In genomic region chrX:100494974-100495373, GRCh38 we compare ENCODE assay signal across 22 cellular contexts.
"Had no signal": no experiment of that assay in that cellular context is flagged by ENCODE, and none has a peak within 500 bp of the region (broad histone marks: within the 10 kb centered on the region; RNA-seq: fewer than 3 reads in every experiment).

No MANE protein-coding gene starts in this region.

- H3K27me3 ChIP-seq: esophagus squamous epithelium, neural progenitor cell, ovary, upper lobe of right lung, vagina had no signal

- H3K27me3 Mint-ChIP-seq: stimulated activated naive CD8-positive, alpha-beta T cell treated with anti-CD3 and anti-CD28 coated beads, Interleukin-15, amount 100 ng/mL, for 72 hours had no signal

- H3K36me3 ChIP-seq: esophagus squamous epithelium, neural progenitor cell, ovary, upper lobe of right lung, vagina had no signal

- H3K36me3 Mint-ChIP-seq: natural killer cell treated with Interleukin-12 subunit alpha and Interleukin-12 subunit beta and Interleukin-15 and Interleukin-18, amount 100 ng/mL, for 72 hours; neural progenitor cell; stimulated activated naive B cell treated with anti-CD40 and anti-IgM and Interleukin-4, amounts not matched to agents 10 μg/mL and 1 μg/mL and 100 μg/mL, for 72 hours had no signal

- H3K27ac ChIP-seq: epithelial cell of prostate, neural progenitor cell, ovary, upper lobe of right lung, vagina had no signal

- H3K4me3 Mint-ChIP-seq: natural killer cell treated with Interleukin-12 subunit alpha and Interleukin-12 subunit beta and Interleukin-15 and Interleukin-18, amount 100 ng/mL, for 72 hours; neural progenitor cell; stimulated activated naive B cell treated with anti-CD40 and anti-IgM and Interleukin-4, amounts not matched to agents 10 μg/mL and 1 μg/mL and 100 μg/mL, for 72 hours; stimulated activated naive CD8-positive, alpha-beta T cell treated with anti-CD3 and anti-CD28 coated beads, Interleukin-15, amount 100 ng/mL, for 72 hours had no signal

- H3K4me1 ChIP-seq: esophagus squamous epithelium, upper lobe of right lung, vagina had no signal

- H3K27ac Mint-ChIP-seq: natural killer cell treated with Interleukin-12 subunit alpha and Interleukin-12 subunit beta and Interleukin-15 and Interleukin-18, amount 100 ng/mL, for 72 hours; neural progenitor cell; stimulated activated naive B cell treated with anti-CD40 and anti-IgM and Interleukin-4, amounts not matched to agents 10 μg/mL and 1 μg/mL and 100 μg/mL, for 72 hours; stimulated activated naive CD8-positive, alpha-beta T cell treated with anti-CD3 and anti-CD28 coated beads, Interleukin-15, amount 100 ng/mL, for 72 hours had no signal

- H3K9ac ChIP-seq: neural progenitor cell had no signal

- H3K4me2 ChIP-seq: neural progenitor cell had no signal

- DNase-seq: caudate nucleus; cortex of kidney; effector memory CD4-positive, alpha-beta T cell; esophagus squamous epithelium; foreskin fibroblast; hypothalamus; kidney glomerular epithelial cell; nucleus accumbens; ovary; right cardiac atrium; stimulated activated CD4-positive, alpha-beta T cell treated with anti-CD3 and anti-CD28 coated beads, Interleukin-15, amount 100 ng/mL, for 24 hours; stimulated activated CD4-positive, alpha-beta T cell treated with anti-CD3 and anti-CD28 coated beads, Interleukin-1b, Interleukin-23, amount 100 ng/mL, for 48 hours; stimulated activated CD4-positive, alpha-beta T cell treated with anti-CD3 and anti-CD28 coated beads, Interleukin-4, amount 100 ng/mL, for 24 hours; stimulated activated naive B cell treated with anti-CD40 and anti-IgM and Interleukin-4, amounts not matched to agents 10 μg/mL and 1 μg/mL and 100 μg/mL, for 72 hours; stimulated activated naive CD8-positive, alpha-beta T cell treated with anti-CD3 and anti-CD28 coated beads, Interleukin-15, amount 100 ng/mL, for 72 hours; substantia nigra; upper lobe of right lung had no signal

- H3K9me3 ChIP-seq: ovary, upper lobe of right lung, vagina had no signal

- H3K9me3 Mint-ChIP-seq: stimulated activated naive CD8-positive, alpha-beta T cell treated with anti-CD3 and anti-CD28 coated beads, Interleukin-15, amount 100 ng/mL, for 72 hours had no signal

- ATAC-seq: left lobe of liver; natural killer cell treated with Interleukin-12 subunit alpha and Interleukin-12 subunit beta and Interleukin-15 and Interleukin-18, amount 100 ng/mL, for 72 hours; right cardiac atrium; stimulated activated naive B cell treated with anti-CD40 and anti-IgM and Interleukin-4, amounts not matched to agents 10 μg/mL and 1 μg/mL and 100 μg/mL, for 72 hours; stimulated activated naive CD8-positive, alpha-beta T cell treated with anti-CD3 and anti-CD28 coated beads, Interleukin-15, amount 100 ng/mL, for 72 hours; upper lobe of right lung had no signal

- H3K4me3 ChIP-seq: esophagus squamous epithelium, neural progenitor cell, ovary, upper lobe of right lung, vagina had no signal

- H2AFZ ChIP-seq: neural progenitor cell had no signal

- H3K4me1 Mint-ChIP-seq: stimulated activated naive B cell treated with anti-CD40 and anti-IgM and Interleukin-4, amounts not matched to agents 10 μg/mL and 1 μg/mL and 100 μg/mL, for 72 hours; stimulated activated naive CD8-positive, alpha-beta T cell treated with anti-CD3 and anti-CD28 coated beads, Interleukin-15, amount 100 ng/mL, for 72 hours had no signal
